1 cellular context compared by ENCODE assay signal in the genomic region with DNA sequence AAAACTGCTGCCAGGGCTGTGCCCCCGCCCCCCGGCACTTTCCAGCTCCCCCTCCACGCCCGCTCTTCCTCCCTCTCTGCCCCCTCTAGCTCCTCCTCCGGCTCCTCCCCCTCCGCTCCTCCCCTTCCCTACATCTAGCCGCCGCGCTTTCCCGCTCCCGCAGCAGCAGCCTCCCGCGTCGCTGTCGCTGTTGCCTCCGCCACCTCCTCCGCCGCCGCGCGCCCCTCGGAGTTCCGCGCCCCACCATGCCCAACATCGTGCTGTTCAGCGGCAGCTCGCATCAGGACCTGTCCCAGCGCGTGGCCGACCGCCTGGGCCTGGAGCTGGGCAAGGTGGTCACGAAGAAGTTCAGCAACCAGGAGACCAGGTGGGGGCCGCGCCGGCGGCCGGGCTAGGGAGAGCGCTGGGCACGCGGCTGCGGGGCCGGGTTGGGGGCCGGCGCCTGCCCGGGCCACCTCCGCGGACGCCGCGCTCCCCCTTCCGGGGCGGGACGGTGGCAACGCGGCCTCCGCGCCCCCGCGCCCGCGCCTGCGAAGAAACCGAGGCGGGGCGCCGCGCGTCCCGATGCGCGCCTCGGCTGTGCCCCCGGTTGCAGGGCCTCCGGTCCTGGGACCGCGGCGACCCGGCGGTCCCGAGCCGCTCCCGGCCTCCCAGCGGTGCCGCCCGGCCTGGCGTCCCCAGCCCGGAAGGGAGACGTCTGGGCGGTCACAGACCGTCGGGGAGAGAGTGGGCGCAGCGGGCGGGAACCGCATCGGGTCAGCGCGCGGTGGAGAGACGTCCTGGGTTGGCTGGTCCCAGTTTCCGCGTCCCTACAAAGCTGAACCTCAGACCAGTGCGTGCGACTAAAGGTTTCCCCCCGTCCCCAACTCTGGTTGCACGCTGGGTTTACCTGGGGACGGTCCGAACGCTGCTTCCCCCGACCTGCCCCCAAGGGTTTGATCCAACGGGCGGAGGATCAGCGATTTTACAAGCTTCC.
TF ChIP-seq lines count a peak whose summit lies in the region.

Gene PRPS2 (plus strand): TSS at position 160 of the 976 bp plus-strand sequence. CDS start 86 bp downstream, at position 246.

TF ChIP-seq in K562, 482 proteins besides CTCF, POLR2A, EP300 and RAD21 (continued from another document and continues in another):
- TF ChIP-seq RCOR1 (IDR thresholded peaks at IDR 0.05; ENCODE audit: borderline replicate concordance in 1 of 2, low read depth in 2 of 2, low read length in 2 of 2) (no peak), TSHZ1 (CRISPR knock-in tag; IDR thresholded peaks at IDR 0.05) (no peak), HDAC2 (IDR thresholded peaks at IDR 0.05) (no peak), ATF4 (CRISPR knock-in tag; IDR thresholded peaks at IDR 0.05) (no peak), ARID1B (IDR thresholded peaks at IDR 0.05) (no peak), MCM5 (IDR thresholded peaks at IDR 0.05; ENCODE audit: low read depth) (no peak), SAFB2 (IDR thresholded peaks at IDR 0.05; ENCODE audit: borderline replicate concordance, low read depth, low read length, severe bottlenecking) (no peak), NFIX (CRISPR knock-in tag; IDR thresholded peaks at IDR 0.05; ENCODE audit: low read depth) (no peak), HES1 (IDR thresholded peaks at IDR 0.05; ENCODE audit: low read depth) (no peak), CREBBP (IDR thresholded peaks at IDR 0.05; ENCODE audit: low read depth, low read length) (no peak), SMARCE1 (IDR thresholded peaks at IDR 0.05) (no peak), KLF13 (tag; IDR thresholded peaks at IDR 0.05; ENCODE audit: borderline replicate concordance, low read depth) (no peak), SIRT6 (IDR thresholded peaks at IDR 0.05; ENCODE audit: low read depth, low read length) (no peak), KLF10 (CRISPR knock-in tag; IDR thresholded peaks at IDR 0.05) (no peak), HOXB6 (CRISPR knock-in tag; IDR thresholded peaks at IDR 0.05; ENCODE audit: borderline replicate concordance) (no peak), CBX8 (IDR thresholded peaks at IDR 0.05; ENCODE audit: borderline replicate concordance, extremely low read depth, low read depth, low read length, poor library complexity, severe bottlenecking) (no peak), SAP30 (IDR thresholded peaks at IDR 0.05; ENCODE audit: borderline replicate concordance, insufficient read depth, low read depth, low read length, poor library complexity, severe bottlenecking) (peak; percentile 65), MEF2A (IDR thresholded peaks at IDR 0.05; ENCODE audit: control insufficient read depth, low read depth, low read length) (no peak), PRMT5 (CRISPR knock-in tag; IDR thresholded peaks at IDR 0.05) (no peak), ZNF263 (CRISPR knock-in tag; IDR thresholded peaks at IDR 0.05; ENCODE audit: borderline replicate concordance) (peak; percentile 98), GTF2E2 (tag; IDR thresholded peaks at IDR 0.05) (no peak), JUN (IDR thresholded peaks at IDR 0.05; ENCODE audit: borderline replicate concordance, low read depth, low read length) (no peak), JUN (CRISPR knock-in tag; IDR thresholded peaks at IDR 0.05; ENCODE audit: borderline replicate concordance) (no peak), ZNF589 (CRISPR knock-in tag; IDR thresholded peaks at IDR 0.05; ENCODE audit: low read depth) (no peak), RNF2 (IDR thresholded peaks at IDR 0.05) (no peak), IFI16 (CRISPR knock-in tag; IDR thresholded peaks at IDR 0.05) (no peak), OTX1 (CRISPR knock-in tag; IDR thresholded peaks at IDR 0.05) (no peak), ZNF384 (IDR thresholded peaks at IDR 0.05; ENCODE audit: low read depth, low read length) (no peak), FOSL1 (tag; conservative IDR thresholded peaks at IDR 0.05) (no peak), NR4A1 (CRISPR knock-in tag; IDR thresholded peaks at IDR 0.05) (no peak), NR4A1 (tag; IDR thresholded peaks at IDR 0.05) (no peak), SMAD4 (CRISPR knock-in tag; conservative IDR thresholded peaks at IDR 0.05) (no peak), MYNN (IDR thresholded peaks at IDR 0.05) (no peak), MYNN (CRISPR knock-in tag; IDR thresholded peaks at IDR 0.05) (no peak), MAX (CRISPR knock-in tag; IDR thresholded peaks at IDR 0.05) (peak; percentile 76), ADNP (tag; IDR thresholded peaks at IDR 0.05) (no peak), ZNF146 (CRISPR knock-in tag; IDR thresholded peaks at IDR 0.05; ENCODE audit: unreplicated experiment) (no peak), ZNF436 (CRISPR knock-in tag; IDR thresholded peaks at IDR 0.05) (no peak), ZBTB2 (IDR thresholded peaks at IDR 0.05) (no peak), HNRNPUL1 (IDR thresholded peaks at IDR 0.05; ENCODE audit: low read length) (no peak), ELF2 (CRISPR knock-in tag; IDR thresholded peaks at IDR 0.05) (no peak), ZNF583 (CRISPR knock-in tag; IDR thresholded peaks at IDR 0.05) (no peak), THRA (IDR thresholded peaks at IDR 0.05) (no peak), RBM25 (IDR thresholded peaks at IDR 0.05; ENCODE audit: low read depth, low read length, severe bottlenecking) (no peak), MEIS2 (IDR thresholded peaks at IDR 0.05; ENCODE audit: partially characterized antibody) (no peak), PTRF (tag; IDR thresholded peaks at IDR 0.05) (no peak), PHF20 (IDR thresholded peaks at IDR 0.05; ENCODE audit: partially characterized antibody) (no peak), NCOR1 (IDR thresholded peaks at IDR 0.05) (no peak), ZNF644 (tag; IDR thresholded peaks at IDR 0.05; ENCODE audit: low read depth) (no peak), HNRNPH1 (optimal IDR thresholded peaks at IDR 0.05; ENCODE audit: low read depth, low read length) (no peak), RAD51 (IDR thresholded peaks at IDR 0.05; ENCODE audit: borderline replicate concordance, low read depth) (no peak), XRCC5 (IDR thresholded peaks at IDR 0.05; ENCODE audit: low read depth, low read length) (no peak), NRF1 (conservative IDR thresholded peaks at IDR 0.05 in 1 of 2, IDR thresholded peaks at IDR 0.05 in 1 of 2) (no peak), SIN3B (IDR thresholded peaks at IDR 0.05; ENCODE audit: low read depth) (0 out of 2 replicates have a peak, but pooled peaks have one; percentile 17), GABPB1 (CRISPR knock-in tag; IDR thresholded peaks at IDR 0.05) (no peak), HMGXB4 (CRISPR knock-in tag; IDR thresholded peaks at IDR 0.05) (no peak), ZNF239 (CRISPR knock-in tag; IDR thresholded peaks at IDR 0.05) (no peak), E2F6 (IDR thresholded peaks at IDR 0.05; ENCODE audit: borderline replicate concordance in 1 of 2, extremely low read depth in 1 of 2, insufficient read depth in 1 of 2, insufficient read length in 1 of 2, low read depth in 1 of 2, low read length in 1 of 2, poor library complexity in 1 of 2, severe bottlenecking in 1 of 2) (peak; percentile 73 to 85), TAF9B (IDR thresholded peaks at IDR 0.05; ENCODE audit: partially characterized antibody) (no peak)
- TF ChIP-seq, protein P1, sequence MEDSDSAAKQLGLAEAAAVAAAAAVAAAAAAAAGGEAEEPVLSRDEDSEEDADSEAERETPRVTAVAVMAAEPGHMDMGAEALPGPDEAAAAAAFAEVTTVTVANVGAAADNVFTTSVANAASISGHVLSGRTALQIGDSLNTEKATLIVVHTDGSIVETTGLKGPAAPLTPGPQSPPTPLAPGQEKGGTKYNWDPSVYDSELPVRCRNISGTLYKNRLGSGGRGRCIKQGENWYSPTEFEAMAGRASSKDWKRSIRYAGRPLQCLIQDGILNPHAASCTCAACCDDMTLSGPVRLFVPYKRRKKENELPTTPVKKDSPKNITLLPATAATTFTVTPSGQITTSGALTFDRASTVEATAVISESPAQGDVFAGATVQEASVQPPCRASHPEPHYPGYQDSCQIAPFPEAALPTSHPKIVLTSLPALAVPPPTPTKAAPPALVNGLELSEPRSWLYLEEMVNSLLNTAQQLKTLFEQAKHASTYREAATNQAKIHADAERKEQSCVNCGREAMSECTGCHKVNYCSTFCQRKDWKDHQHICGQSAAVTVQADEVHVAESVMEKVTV (CRISPR knock-in tag; IDR thresholded peaks at IDR 0.05), result no peak
- TF ChIP-seq, protein P2, sequence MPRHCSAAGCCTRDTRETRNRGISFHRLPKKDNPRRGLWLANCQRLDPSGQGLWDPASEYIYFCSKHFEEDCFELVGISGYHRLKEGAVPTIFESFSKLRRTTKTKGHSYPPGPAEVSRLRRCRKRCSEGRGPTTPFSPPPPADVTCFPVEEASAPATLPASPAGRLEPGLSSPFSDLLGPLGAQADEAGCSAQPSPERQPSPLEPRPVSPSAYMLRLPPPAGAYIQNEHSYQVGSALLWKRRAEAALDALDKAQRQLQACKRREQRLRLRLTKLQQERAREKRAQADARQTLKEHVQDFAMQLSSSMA (CRISPR knock-in tag; IDR thresholded peaks at IDR 0.05), result no peak
